ENCODE assay signal across 20 cellular contexts in genomic region chr21:16742116-16742515, GRCh38.
A peak's percentile ranks its signal among the peaks of the same experiment; 100 is the strongest.
DNase-seq lines count a peak whose midpoint lies in the region; ATAC-seq and TF ChIP-seq lines count a peak whose summit lies in the region.
"Had no signal": no experiment of that assay in that cellular context is flagged by ENCODE, and none has a peak within 500 bp of the region (broad histone marks: within the 10 kb centered on the region; RNA-seq: fewer than 3 reads in every experiment).

No MANE protein-coding gene starts in this region.

- no peaks in the 10 kb centered on the region for H3K36me3 Mint-ChIP-seq in activated T-helper 1 cell treated with anti-CD3 and anti-CD28 coated beads, Interleukin-12 subunit alpha, Interleukin-12 subunit beta, Interleukin-2, Interleukin-4 antibody, amounts not matched to agents 30 ng/mL and 10 ng/mL and 1 ng/mL, durations not matched to agents 14 hours and 24 hours and 36 hours (ENCODE audit: low read depth)

- TF ChIP-seq CTCF in LNCaP clone FGC (IDR thresholded peaks at IDR 0.05; ENCODE audit: control insufficient read depth, extremely low read depth, insufficient read depth) = no peak
- TF ChIP-seq CTCF in prostate gland (IDR thresholded peaks at IDR 0.05) = no peak

- TF ChIP-seq POLR2A in prostate gland (IDR thresholded peaks at IDR 0.05) = no peak

- H3K9me3 ChIP-seq in prostate gland = no peaks in the 10 kb centered on the region
- H3K9me3 ChIP-seq: MG63 had no signal

- H3K4me3 Mint-ChIP-seq in activated T-helper 1 cell treated with anti-CD3 and anti-CD28 coated beads, Interleukin-12 subunit alpha, Interleukin-12 subunit beta, Interleukin-2, Interleukin-4 antibody, amounts not matched to agents 30 ng/mL and 10 ng/mL and 1 ng/mL, durations not matched to agents 14 hours and 24 hours and 36 hours = no peak overlapping the region
- H3K4me3 Mint-ChIP-seq: CD4-positive, alpha-beta T cell; nephron progenitor cell; type B pancreatic cell had no signal

- H3K27me3 ChIP-seq in prostate gland (replicated peaks; ENCODE audit: insufficient read depth) = no peaks in the 10 kb centered on the region
- H3K27me3 ChIP-seq: brain microvascular endothelial cell, MG63 had no signal

- H3K4me1 Mint-ChIP-seq in activated T-helper 1 cell treated with anti-CD3 and anti-CD28 coated beads, Interleukin-12 subunit alpha, Interleukin-12 subunit beta, Interleukin-2, Interleukin-4 antibody, amounts not matched to agents 30 ng/mL and 10 ng/mL and 1 ng/mL, durations not matched to agents 14 hours and 24 hours and 36 hours (ENCODE audit: low read depth) = no peaks in the 10 kb centered on the region
- H3K4me1 Mint-ChIP-seq: nephron progenitor cell had no signal

- peak; percentile 34 for DNase-seq in LNCaP clone FGC (ENCODE audit: low read depth)
- DNase-seq in cerebellar cortex (ENCODE audit: low spot score) = peak; percentile 89
- DNase-seq in left ventricle myocardium superior = peak; percentile 31
- DNase-seq in prostate gland (ENCODE audit: low spot score) = peak; percentile 18
- no peak for DNase-seq in activated T-helper 1 cell treated with anti-CD3 and anti-CD28 coated beads, Interleukin-12 subunit alpha, Interleukin-12 subunit beta, Interleukin-2, Interleukin-4 antibody, amounts not matched to agents 30 ng/mL and 10 ng/mL and 1 ng/mL, durations not matched to agents 14 hours and 24 hours and 36 hours (ENCODE audit: low spot score)
- no peak for DNase-seq in SHP77 treated with DMSO at 0.1 percent for 48 hours (lab: John Stamatoyannopoulos, UW)
- no peak for DNase-seq in stimulated activated CD4-positive, alpha-beta T cell treated with anti-CD3 and anti-CD28 coated beads, Interleukin-12 subunit alpha, Interleukin-12 subunit beta, amount 100 ng/mL, for 4 hours
- DNase-seq: activated naive CD4-positive, alpha-beta T cell treated with Interleukin-2 at 50 U/mL for 16 hours; brain microvascular endothelial cell; CD4-positive, alpha-beta T cell; mesenchymal stem cell; MG63; NCI-H1694 treated with DMSO at 0.1 percent for 48 hours; NCI-H2227 treated with DMSO at 0.1 percent for 48 hours; nephron progenitor cell; NK-92 treated with Interleukin-12 subunit alpha and Interleukin-12 subunit beta, amount 100 ng/mL, for 24 hours; stimulated activated naive CD4-positive, alpha-beta T cell had no signal

- peak; percentile 91 for ATAC-seq in left ventricle myocardium superior
- ATAC-seq in HG03565 (IDR thresholded peaks at IDR 0.05; ENCODE audit: unreplicated experiment) = no peak

- intact Hi-C loops in left ventricle myocardium superior (cut with micrococcal nuclease) (no loop called here), prostate gland (cut with DNase I) (no loop called here)
- intact Hi-C loops in activated T-helper 1 cell treated with anti-CD3 and anti-CD28 coated beads, Interleukin-12 subunit alpha, Interleukin-12 subunit beta, Interleukin-2, Interleukin-4 antibody, amounts not matched to agents 30 ng/mL and 10 ng/mL and 1 ng/mL, durations not matched to agents 14 hours and 24 hours and 36 hours (cut with micrococcal nuclease) = no loop called here

- peaks cover 39% of the 10 kb centered on the region for H3K9me3 Mint-ChIP-seq in activated T-helper 1 cell treated with anti-CD3 and anti-CD28 coated beads, Interleukin-12 subunit alpha, Interleukin-12 subunit beta, Interleukin-2, Interleukin-4 antibody, amounts not matched to agents 30 ng/mL and 10 ng/mL and 1 ng/mL, durations not matched to agents 14 hours and 24 hours and 36 hours
- H3K9me3 Mint-ChIP-seq: nephron progenitor cell, type B pancreatic cell had no signal

- peak overlapping the region in 1 of 2 donors; percentile 11 for H3K27ac ChIP-seq in prostate gland
- H3K27ac ChIP-seq: brain microvascular endothelial cell, epithelial cell of prostate had no signal

- H3K27ac Mint-ChIP-seq in activated T-helper 1 cell treated with anti-CD3 and anti-CD28 coated beads, Interleukin-12 subunit alpha, Interleukin-12 subunit beta, Interleukin-2, Interleukin-4 antibody, amounts not matched to agents 30 ng/mL and 10 ng/mL and 1 ng/mL, durations not matched to agents 14 hours and 24 hours and 36 hours = no peak overlapping the region
- H3K27ac Mint-ChIP-seq: CD4-positive, alpha-beta T cell; nephron progenitor cell; type B pancreatic cell had no signal

- no peak overlapping the region for H3K4me3 ChIP-seq in LNCaP clone FGC (ENCODE audit: low read depth, low read length)
- H3K4me3 ChIP-seq in prostate gland = no peak overlapping the region
- H3K4me3 ChIP-seq: MG63 had no signal

- no peaks in the 10 kb centered on the region for H3K27me3 Mint-ChIP-seq in activated T-helper 1 cell treated with anti-CD3 and anti-CD28 coated beads, Interleukin-12 subunit alpha, Interleukin-12 subunit beta, Interleukin-2, Interleukin-4 antibody, amounts not matched to agents 30 ng/mL and 10 ng/mL and 1 ng/mL, durations not matched to agents 14 hours and 24 hours and 36 hours (ENCODE audit: insufficient read depth)
- H3K27me3 Mint-ChIP-seq: CD4-positive, alpha-beta T cell; type B pancreatic cell had no signal

- WGBS in prostate gland = 22% methylated on average over 2 of the region's 2 CpGs

- no peaks in the 10 kb centered on the region for H3K4me1 ChIP-seq in prostate gland (replicated peaks)

- H3K36me3 ChIP-seq in prostate gland = no peaks in the 10 kb centered on the region
- H3K36me3 ChIP-seq: brain microvascular endothelial cell, MG63 had no signal

Comparison
In these comparisons a context has a peak if more than half of its experiments do, and no peak if none do; other contexts are left out.
1. DNase-seq: peak in LNCaP clone FGC (single experiment), cerebellar cortex (single experiment), left ventricle myocardium superior (single experiment) and prostate gland (single experiment); none in activated T-helper 1 cell treated with anti-CD3 and anti-CD28 coated beads, Interleukin-12 subunit alpha, Interleukin-12 subunit beta, Interleukin-2, Interleukin-4 antibody, amounts not matched to agents 30 ng/mL and 10 ng/mL and 1 ng/mL, durations not matched to agents 14 hours and 24 hours and 36 hours (single experiment), SHP77 treated with DMSO at 0.1 percent for 48 hours (single experiment) and stimulated activated CD4-positive, alpha-beta T cell treated with anti-CD3 and anti-CD28 coated beads, Interleukin-12 subunit alpha, Interleukin-12 subunit beta, amount 100 ng/mL, for 4 hours (single experiment).